Comparison of ENCODE assay signal across 12 cellular contexts in the genomic region with DNA sequence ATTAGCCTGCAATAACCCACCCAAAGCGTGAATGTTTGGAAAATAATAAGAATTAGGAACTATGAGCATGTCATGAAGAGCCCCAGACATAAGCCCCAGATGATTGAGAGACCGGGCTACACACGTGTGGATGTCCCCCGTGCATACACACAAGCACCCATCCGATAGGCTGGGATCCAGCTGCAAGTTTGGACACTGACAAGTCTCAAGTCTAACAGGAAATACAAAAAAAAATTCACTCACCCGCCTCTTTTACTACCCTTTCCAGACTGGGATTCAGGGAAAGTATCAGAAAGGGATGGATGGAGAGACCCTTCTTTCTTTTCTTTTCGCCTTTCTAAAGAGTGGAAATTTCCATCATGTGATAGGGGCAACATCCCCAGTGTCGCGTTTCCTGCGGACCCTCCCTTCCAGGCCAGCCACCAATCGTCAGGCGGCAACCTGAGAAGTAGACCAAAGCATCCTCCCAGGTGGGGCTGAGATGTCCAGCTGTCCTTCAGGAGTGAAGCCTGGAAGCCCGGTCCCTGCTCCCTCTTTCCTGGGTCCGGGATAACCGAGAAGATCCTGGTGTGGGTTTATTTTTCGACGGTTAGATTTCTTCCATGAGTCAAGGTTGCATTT. TPM values are rescaled to one million over a fixed set of nuclear protein-coding genes. Genes with fewer than 3 reads are reported as not detected.
DNase-seq lines count a peak whose midpoint lies in the region; ATAC-seq, FAIRE-seq and TF ChIP-seq lines count a peak whose summit lies in the region.
"Had no signal": no experiment of that assay in that cellular context is flagged by ENCODE, and none has a peak within 500 bp of the region (broad histone marks: within the 10 kb centered on the region; RNA-seq: fewer than 3 reads in every experiment).

No MANE protein-coding gene starts in this region.

- TF ChIP-seq CTCF in bronchial epithelial cell (IDR thresholded peaks at IDR 0.05; ENCODE audit: insufficient read depth, low read length, severe bottlenecking) (no peak), stomach (IDR thresholded peaks at IDR 0.05) (no peak)

- 28 to 56% (median 32%) methylated on average over 17 of the region's 17 CpGs for WGBS in stomach, 5 donors

- ATAC-seq in HG03442 (IDR thresholded peaks at IDR 0.05; ENCODE audit: unreplicated experiment): no peak

- FAIRE-seq in bronchial epithelial cell (lab: Jason Lieb, UNC): peak; percentile 13
- FAIRE-seq: G401.6, TTC549 had no signal

- intact Hi-C loops in stomach (cut with DNase I; ENCODE audit: low total_unique reads): no loop called here

- H3K4me3 ChIP-seq in bronchial epithelial cell (ENCODE audit: low read depth, low read length): peak overlapping the region; percentile 44
- H3K4me3 ChIP-seq in stomach: peak overlapping the region in 3 of 4 donors; percentile 29 to 41 (median 37)

- no peak for TF ChIP-seq POLR2A in stomach (IDR thresholded peaks at IDR 0.05)

- DNase-seq in NCI-H748 (lab: John Stamatoyannopoulos, UW; ENCODE audit: unreplicated experiment) (peak; percentile 46), NCI-H748 treated with DMSO at 0.1 percent for 48 hours (lab: John Stamatoyannopoulos, UW) (no peak), bronchial epithelial cell (ENCODE audit: low read depth) (no peak), left kidney (ENCODE audit: low read depth, low spot score) (peak; percentile 69), stomach (no peak), NCI-H524 treated with DMSO at 0.1 percent for 48 hours (lab: John Stamatoyannopoulos, UW) (no peak), AG08396 (ENCODE audit: low spot score) (no peak)
- DNase-seq: NCI-H1092 had no signal

- H3K27ac ChIP-seq in stomach: no peak overlapping the region

- no peaks in the 10 kb centered on the region for H3K27me3 ChIP-seq in bronchial epithelial cell (ENCODE audit: control insufficient read depth, insufficient read depth, low read length)
- H3K27me3 ChIP-seq in stomach: peaks cover 0 to 50% (median 24%) of the 10 kb centered on the region in 3 donors

- no peak for TF ChIP-seq EP300 in stomach (IDR thresholded peaks at IDR 0.05)

- no peaks in the 10 kb centered on the region for H3K9me3 ChIP-seq in stomach

- H3K36me3 ChIP-seq in bronchial epithelial cell (ENCODE audit: control insufficient read depth, insufficient read depth, low read length): no peaks in the 10 kb centered on the region
- H3K36me3 ChIP-seq in stomach: no peaks in the 10 kb centered on the region

- peaks cover 3 to 19% (median 11%) of the 10 kb centered on the region in 4 donors for H3K4me1 ChIP-seq in stomach

RNA-seq across cellular contexts. Expression of gene SLC38A4, which starts 6.4 kb away (rescaled TPM):
- total RNA-seq in bronchial epithelial cell (2.4 and 2.9 TPM in 2 replicates), stomach (10 to 100 TPM in 2 of 5 donors, not detected in 3; 15.6 to 16.7 TPM)
- 1 to 10 TPM in 1 of 3 donors, under 1 TPM in 1, not detected in 1; 0.12 to 1.2 TPM for polyA plus RNA-seq in stomach
- total RNA-seq: OCI-LY7 had no signal

Comparison
In these comparisons a context has a peak if more than half of its experiments do, and no peak if none do; other contexts are left out.
1. DNase-seq: peak in NCI-H748 (single experiment) and left kidney (single experiment); none in NCI-H748 treated with DMSO at 0.1 percent for 48 hours (single experiment), bronchial epithelial cell (single experiment), stomach (single experiment), NCI-H524 treated with DMSO at 0.1 percent for 48 hours (single experiment) and AG08396 (single experiment).